20 cellular contexts compared by ENCODE assay signal in genomic region chr13:99555149-99555548, GRCh38. TPM values are rescaled to one million over a fixed set of nuclear protein-coding genes. Genes with fewer than 3 reads are reported as not detected.
"Had no signal": no experiment of that assay in that cellular context is flagged by ENCODE, and none has a peak within 500 bp of the region (broad histone marks: within the 10 kb centered on the region; RNA-seq: fewer than 3 reads in every experiment).

No MANE protein-coding gene starts in this region.

- DNase-seq: activated CD4-positive, alpha-beta T cell treated with anti-CD3 and anti-CD28 coated beads for 4 hours; activated CD8-positive, alpha-beta memory T cell treated with anti-CD3 and anti-CD28 coated beads, Interleukin-2, amount 50 U/mL, for 48 hours; activated CD8-positive, alpha-beta T cell treated with anti-CD3 and anti-CD28 coated beads for 36 hours; activated effector memory CD4-positive, alpha-beta T cell treated with anti-CD3 and anti-CD28 coated beads, Interleukin-2, amount 50 U/mL, for 16 hours; activated naive CD4-positive, alpha-beta T cell treated with Interleukin-2 at 50 U/mL for 16 hours; activated naive CD8-positive, alpha-beta T cell treated with anti-CD3 and anti-CD28 coated beads for 36 hours; activated T-cell treated with anti-CD3 and anti-CD28 coated beads, Interleukin-2, amount 50 U/mL, for 4 hours; cerebellar nuclear complex; MG63; MV-4-11; NCI-H1092 treated with DMSO at 0.1 percent for 48 hours; NCI-H1417 treated with DMSO at 0.1 percent for 48 hours; NCI-H1694 treated with DMSO at 0.1 percent for 48 hours; NCI-H2029 treated with DMSO at 0.1 percent for 48 hours; NCI-H446; NCI-H524; PC-3; SHP77 treated with DMSO at 0.1 percent for 48 hours had no signal

- H3K4me3 ChIP-seq: MG63 had no signal

- ATAC-seq: activated CD4-positive, CD25-positive, alpha-beta regulatory T cell treated with anti-CD3 and anti-CD28 coated beads, Interleukin-2, amount 50 U/mL, for 24 hours; activated CD8-positive, alpha-beta T cell treated with anti-CD3 and anti-CD28 coated beads for 36 hours; activated T-cell treated with anti-CD3 and anti-CD28 coated beads, Interleukin-2, amount 50 U/mL, for 4 hours; PC-3 had no signal

- H3K27me3 ChIP-seq: MG63 had no signal

- H3K4me3 Mint-ChIP-seq: activated CD8-positive, alpha-beta T cell treated with anti-CD3 and anti-CD28 coated beads for 36 hours; activated naive CD8-positive, alpha-beta T cell treated with anti-CD3 and anti-CD28 coated beads for 36 hours; activated T-cell treated with anti-CD3 and anti-CD28 coated beads, Interleukin-2, amount 50 U/mL, for 4 hours; T-helper 1 cell treated with Interleukin-12 subunit alpha and Interleukin-12 subunit beta and Interleukin-4 antibody, amounts not matched to agents 30 μg/mL and 1 μg/mL, for 36 hours had no signal

- H3K9me3 ChIP-seq: MG63 had no signal

- H3K27ac Mint-ChIP-seq: activated CD8-positive, alpha-beta T cell treated with anti-CD3 and anti-CD28 coated beads for 36 hours; activated naive CD8-positive, alpha-beta T cell treated with anti-CD3 and anti-CD28 coated beads for 36 hours; T-helper 1 cell treated with Interleukin-12 subunit alpha and Interleukin-12 subunit beta and Interleukin-4 antibody, amounts not matched to agents 30 μg/mL and 1 μg/mL, for 36 hours had no signal

- H3K9me3 Mint-ChIP-seq: activated CD8-positive, alpha-beta T cell treated with anti-CD3 and anti-CD28 coated beads for 36 hours; activated naive CD8-positive, alpha-beta T cell treated with anti-CD3 and anti-CD28 coated beads for 36 hours; activated T-cell treated with anti-CD3 and anti-CD28 coated beads, Interleukin-2, amount 50 U/mL, for 4 hours; T-helper 1 cell treated with Interleukin-12 subunit alpha and Interleukin-12 subunit beta and Interleukin-4 antibody, amounts not matched to agents 30 μg/mL and 1 μg/mL, for 36 hours had no signal

- H3K27me3 Mint-ChIP-seq: activated CD8-positive, alpha-beta T cell treated with anti-CD3 and anti-CD28 coated beads for 36 hours; activated naive CD8-positive, alpha-beta T cell treated with anti-CD3 and anti-CD28 coated beads for 36 hours had no signal

RNA-seq across cellular contexts. Expression of gene CLYBL, which starts 51.3 kb away (rescaled TPM):
- total RNA-seq: PC-3 had no signal
